Comparison of ENCODE assay signal across 7 cellular contexts in genomic region chr14:50288146-50288545, GRCh38.
"Had no signal": no experiment of that assay in that cellular context is flagged by ENCODE, and none has a peak within 500 bp of the region (broad histone marks: within the 10 kb centered on the region; RNA-seq: fewer than 3 reads in every experiment).

No MANE protein-coding gene starts in this region.

- FAIRE-seq: HepG2, HTR-8/SVneo had no signal

- H3K27me3 Mint-ChIP-seq: IgD-negative memory B cell had no signal

- H3K27ac ChIP-seq: HL-60 had no signal

- H3K4me1 Mint-ChIP-seq: IgD-negative memory B cell had no signal

- ATAC-seq: HepG2 had no signal

- H3K4me3 Mint-ChIP-seq: IgD-negative memory B cell had no signal

- DNase-seq: IMR-90, KBM-7, KG1 had no signal

- H3K9me3 Mint-ChIP-seq: IgD-negative memory B cell had no signal

- H3K27ac Mint-ChIP-seq: IgD-negative memory B cell had no signal
